ENCODE assay signal across 19 cellular contexts in genomic region chr5:159430361-159431018, GRCh38.
DNase-seq lines count a peak whose midpoint lies in the region; ATAC-seq, FAIRE-seq and TF ChIP-seq lines count a peak whose summit lies in the region.
"Had no signal": no experiment of that assay in that cellular context is flagged by ENCODE, and none has a peak within 500 bp of the region (broad histone marks: within the 10 kb centered on the region; RNA-seq: fewer than 3 reads in every experiment).

No MANE protein-coding gene starts in this region.

- H3K4me1 Mint-ChIP-seq in IgD-negative memory B cell = peaks cover 28 to 33% (median 30%) of the 10 kb centered on the region in 3 donors

- no peaks in the 10 kb centered on the region for H3K27me3 Mint-ChIP-seq in IgD-negative memory B cell

- no peak for TF ChIP-seq EP300 in K562 (IDR thresholded peaks at IDR 0.05; ENCODE audit: low read length)

- POLR2A ChIA-PET in HEK293 (lab: Yijun Ruan, JAX) (no interaction called here), K562 (lab: Yijun Ruan, JAX) (interaction anchor here (1.4 kb wide), 1 partner anchor 89 kb away, joined by 3 read pairs; no protein-coding TSS in a partner anchor)

- H2AFZ ChIP-seq in K562 (ENCODE audit: low read depth, low read length) = no peak overlapping the region
- H2AFZ ChIP-seq: GM23248 had no signal

- H4K20me1 ChIP-seq in K562 (replicated peaks; ENCODE audit: control insufficient read depth, insufficient read depth, low read length) = no peaks in the 10 kb centered on the region
- H4K20me1 ChIP-seq: BLaER1 had no signal

- H3K9ac ChIP-seq in K562 (ENCODE audit: insufficient read depth in 1 of 2, low read depth in 2 of 2, low read length in 2 of 2) = no peak overlapping the region
- H3K9ac ChIP-seq: BLaER1, GM23248 had no signal

- H3K4me1 ChIP-seq in HEK293 (ENCODE audit: control insufficient read depth, insufficient read depth, low read length) (no peaks in the 10 kb centered on the region), K562 (replicated peaks in 1 of 2; ENCODE audit: control insufficient read depth in 2 of 2, insufficient read depth in 2 of 2, low read length in 2 of 2) (no peaks in the 10 kb centered on the region)

- H3K9me3 ChIP-seq in HEK293 (ENCODE audit: control insufficient read depth, insufficient read depth, low read depth, low read length) (no peaks in the 10 kb centered on the region), K562 (replicated peaks; ENCODE audit: control insufficient read depth, insufficient read depth, low read depth, low read length) (no peaks in the 10 kb centered on the region)
- H3K9me3 ChIP-seq: BLaER1 had no signal

- FAIRE-seq in K562 (lab: Jason Lieb, UNC) (no peak), GM12891 (lab: Jason Lieb, UNC) (no peak)
- FAIRE-seq: A204.1 had no signal

- in situ Hi-C loops in K562 (cut with MboI) = no loop called here

- H3K36me3 ChIP-seq in HEK293 (ENCODE audit: control insufficient read depth in 2 of 2, insufficient read depth in 1 of 2, low read length in 2 of 2) = no peaks in the 10 kb centered on the region
- no peaks in the 10 kb centered on the region for H3K36me3 ChIP-seq in K562 (ENCODE audit: control insufficient read depth, insufficient read depth, low read length)
- H3K36me3 ChIP-seq: BLaER1 had no signal

- no peaks in the 10 kb centered on the region for H3K79me2 ChIP-seq in K562 (ENCODE audit: control insufficient read depth, insufficient read depth, low read length)

- peaks cover 0 to 3% (median 0%) of the 10 kb centered on the region in 3 donors for H3K9me3 Mint-ChIP-seq in IgD-negative memory B cell

- no peak overlapping the region for H3K4me3 ChIP-seq in HEK293 (ENCODE audit: low read depth, low read length)
- H3K4me3 ChIP-seq in K562 = no peak overlapping the region
- H3K4me3 ChIP-seq: BLaER1, GM23248 had no signal

- intact Hi-C loops in K562 (cut with micrococcal nuclease) = no loop called here

- no peaks in the 10 kb centered on the region for H3K9me1 ChIP-seq in K562 (ENCODE audit: control insufficient read depth, insufficient read depth, low read length)

- H3K27ac ChIP-seq in HEK293 (ENCODE audit: extremely low read depth, low read depth, low read length) = no peak overlapping the region
- H3K27ac ChIP-seq in K562 (ENCODE audit: extremely low read depth, low read depth, low read length) = no peak overlapping the region
- H3K27ac ChIP-seq: BLaER1, GM23248, HL-60 had no signal

- CTCF ChIA-PET in HEK293 (lab: Yijun Ruan, JAX) (interaction anchor here (1.3 to 2.6 kb wide), 3 partner anchors 11 to 274 kb away, joined by 5 to 12 read pairs (median 6); no protein-coding TSS in a partner anchor), K562 (lab: Yijun Ruan, JAX; ENCODE audit: low intra/inter-chr PET ratio) (no interaction called here)

- peak overlapping the region in 1 of 4 donors; percentile 24 for H3K4me3 Mint-ChIP-seq in IgD-negative memory B cell
- H3K4me3 Mint-ChIP-seq: CD4-positive, alpha-beta memory T cell had no signal

- ATAC-seq in K562 (no peak), HG03520 (IDR thresholded peaks at IDR 0.05; ENCODE audit: unreplicated experiment) (no peak)

- no peak for TF ChIP-seq CTCF in HEK293 (tag by site-specific recombination; IDR thresholded peaks at IDR 0.05)
- no peak for TF ChIP-seq CTCF in K562 (IDR thresholded peaks at IDR 0.05 in 2 of 3, conservative IDR thresholded peaks at IDR 0.05 in 1 of 3; ENCODE audit: insufficient read depth in 2 of 3, low read depth in 1 of 3, low read length in 3 of 3)

- DNase-seq in AG20443 (ENCODE audit: low spot score) (peak; percentile 37), K562 (ENCODE audit: extremely low read depth in 1 of 4, low spot score in 3 of 4) (no peak), GM12891 (ENCODE audit: insufficient read length, low spot score) (no peak), SIG-M5 (lab: John Stamatoyannopoulos, UW) (no peak)
- no peak for DNase-seq in activated CD4-positive, alpha-beta T cell treated with anti-CD3 and anti-CD28 coated beads for 48 hours
- DNase-seq: CD4-positive, alpha-beta memory T cell; HCEC 1CT; NCI-H1105; NCI-H1694; NCI-H2081 treated with DMSO at 0.1 percent for 48 hours; NCI-H774; RPMI8226 had no signal

- 2% methylated on average over 7 of the region's 7 CpGs for WGBS in K562 (ENCODE audit: insufficient coverage, low coverage, missing lambda C conversion rate)

- H3K36me3 Mint-ChIP-seq in IgD-negative memory B cell = peaks cover 7% of the 10 kb centered on the region
- H3K36me3 Mint-ChIP-seq: CD4-positive, alpha-beta memory T cell had no signal

- H3K27me3 ChIP-seq in K562 (ENCODE audit: control insufficient read depth in 2 of 2, insufficient read depth in 2 of 2, low read length in 2 of 2) = no peaks in the 10 kb centered on the region
- H3K27me3 ChIP-seq: BLaER1 had no signal

- no peak overlapping the region for H3K4me2 ChIP-seq in K562 (ENCODE audit: insufficient read depth, low read length)
- H3K4me2 ChIP-seq: BLaER1 had no signal

- TF ChIP-seq RAD21 in K562 (CRISPR knock-in tag; conservative IDR thresholded peaks at IDR 0.05 in 1 of 2, IDR thresholded peaks at IDR 0.05 in 1 of 2) = no peak

- H3K27ac Mint-ChIP-seq in IgD-negative memory B cell = peak overlapping the region in 2 of 3 donors; percentile 29 to 61
- H3K27ac Mint-ChIP-seq: CD4-positive, alpha-beta memory T cell had no signal

- BruUV-seq in K562 (replicated peaks; lab: Mats Ljungman, UMichigan) = no TSS peak

- TF ChIP-seq POLR2A in K562 (conservative IDR thresholded peaks at IDR 0.05) (no peak), GM12891 (IDR thresholded peaks at IDR 0.05; ENCODE audit: low read depth, low read length) (no peak)

TF ChIP-seq in HEK293, 187 proteins besides CTCF, POLR2A, EP300 and RAD21:
- TF ChIP-seq ZNF146 (tag by site-specific recombination; IDR thresholded peaks at IDR 0.05) (peak; percentile 79), SETDB1 (IDR thresholded peaks at IDR 0.05; ENCODE audit: insufficient read length, low read length) (no peak)
TF ChIP-seq in HEK293: peak in this region for 1.

TF ChIP-seq in K562, 482 proteins besides CTCF, POLR2A, EP300 and RAD21 (continues in another document):
- no peak for TF ChIP-seq PHF21A (IDR thresholded peaks at IDR 0.05; ENCODE audit: borderline replicate concordance, low read depth)
- no peak for TF ChIP-seq ZNF699 (CRISPR knock-in tag; IDR thresholded peaks at IDR 0.05; ENCODE audit: insufficient replicate concordance)
- peak; percentile 70 for TF ChIP-seq ZNF146 (CRISPR knock-in tag; IDR thresholded peaks at IDR 0.05; ENCODE audit: unreplicated experiment)
- no peak for TF ChIP-seq ZBTB34 (CRISPR knock-in tag; IDR thresholded peaks at IDR 0.05)
- TF ChIP-seq ZNF354B (CRISPR knock-in tag; IDR thresholded peaks at IDR 0.05) = no peak
- TF ChIP-seq ELK3 (CRISPR knock-in tag; IDR thresholded peaks at IDR 0.05) = no peak
- no peak for TF ChIP-seq NCOR1 (IDR thresholded peaks at IDR 0.05)

TF ChIP-seq in GM12891, 5 proteins besides CTCF, POLR2A, EP300 and RAD21:
- TF ChIP-seq SPI1 (IDR thresholded peaks at IDR 0.05; ENCODE audit: low read depth, low read length) (no peak), TAF1 (IDR thresholded peaks at IDR 0.05; ENCODE audit: low read depth, low read length) (no peak), PAX5 (IDR thresholded peaks at IDR 0.05; ENCODE audit: insufficient read depth, low read length, severe bottlenecking) (no peak), POLR2AphosphoS5 (IDR thresholded peaks at IDR 0.05; ENCODE audit: low read depth, low read length) (no peak), POU2F2 (IDR thresholded peaks at IDR 0.05; ENCODE audit: low read depth, low read length) (no peak)
